In genomic region chr5:30414078-30414477, GRCh38 we compare ENCODE assay signal across 8 cellular contexts.
"Had no signal": no experiment of that assay in that cellular context is flagged by ENCODE, and none has a peak within 500 bp of the region (broad histone marks: within the 10 kb centered on the region; RNA-seq: fewer than 3 reads in every experiment).

No MANE protein-coding gene starts in this region.

- H3K27me3 Mint-ChIP-seq: IgD-negative memory B cell had no signal

- DNase-seq: GOT3, H7, HCEC 1CT, KBM-7 had no signal

- H3K36me3 Mint-ChIP-seq: IgD-negative memory B cell had no signal

- H3K4me3 Mint-ChIP-seq: IgD-negative memory B cell had no signal

- H3K27ac Mint-ChIP-seq: IgD-negative memory B cell had no signal

- H3K4me1 Mint-ChIP-seq: IgD-negative memory B cell had no signal

- H3K9ac ChIP-seq: KMS-11 had no signal

- H3K27ac ChIP-seq: HL-60, KMS-11 had no signal

- H3K4me2 ChIP-seq: KMS-11 had no signal

- H3K9me3 Mint-ChIP-seq: IgD-negative memory B cell had no signal

- ATAC-seq: HepG2 had no signal
